30 cellular contexts compared by ENCODE assay signal in the genomic region with DNA sequence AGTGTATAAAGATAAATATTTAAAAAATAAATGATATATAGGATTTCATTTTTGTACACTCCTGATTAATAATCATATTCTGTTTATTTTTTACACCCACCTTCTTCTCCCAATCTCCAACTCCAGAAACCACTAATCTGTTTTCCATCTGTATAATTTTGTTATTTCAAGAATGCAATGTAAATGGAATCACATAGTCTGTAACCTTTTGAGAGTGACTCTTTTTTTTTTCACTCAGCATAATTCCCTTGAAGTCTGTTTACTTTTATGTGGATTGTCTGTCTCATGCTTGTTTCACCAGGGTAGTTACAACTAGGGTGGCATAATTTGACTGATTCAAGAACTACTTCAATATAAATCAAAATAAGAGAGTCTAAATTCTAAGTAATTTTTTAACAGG. TPM values are rescaled to one million over a fixed set of nuclear protein-coding genes. Genes with fewer than 3 reads are reported as not detected.
"Had no signal": no experiment of that assay in that cellular context is flagged by ENCODE, and none has a peak within 500 bp of the region (broad histone marks: within the 10 kb centered on the region; RNA-seq: fewer than 3 reads in every experiment).

No MANE protein-coding gene starts in this region.

- H3K4me3 ChIP-seq: ascending aorta, body of pancreas, MG63, SJSA1 had no signal

- H3K4me1 ChIP-seq: ascending aorta, body of pancreas had no signal

- FAIRE-seq: bronchial epithelial cell, RCC 7860 had no signal

- H3K27me3 ChIP-seq: ascending aorta, body of pancreas, MG63, SJSA1 had no signal

- H3K36me3 ChIP-seq: ascending aorta, SJSA1, WERI-Rb-1 had no signal

- ATAC-seq: activated CD4-positive, alpha-beta T cell treated with anti-CD3 and anti-CD28 coated beads for 36 hours; body of pancreas; T-cell had no signal

- H3K27ac ChIP-seq: ascending aorta, body of pancreas, SJSA1, WERI-Rb-1 had no signal

- H3K9me3 ChIP-seq: ascending aorta, body of pancreas, SJSA1 had no signal

- DNase-seq: activated CD4-positive, alpha-beta memory T cell treated with anti-CD3 and anti-CD28 coated beads, Interleukin-2, amount 10 ng/mL, durations not matched to agents 7 days and 5 days; activated CD4-positive, alpha-beta T cell treated with anti-CD3 and anti-CD28 coated beads for 36 hours; activated CD4-positive, alpha-beta T cell treated with anti-CD3 and anti-CD28 coated beads, Interleukin-2, amount 50 U/mL, for 1 hour; activated naive CD4-positive, alpha-beta T cell treated with anti-CD3 and anti-CD28 coated beads, Interleukin-2, amount 50 U/mL, for 16 hours; activated naive CD8-positive, alpha-beta T cell treated with anti-CD3 and anti-CD28 coated beads, Interleukin-2, amount 10 ng/mL, durations not matched to agents 7 days and 5 days; activated T-cell treated with anti-CD3 and anti-CD28 coated beads for 4 hours; activated T-cell treated with anti-CD3 and anti-CD28 coated beads, Interleukin-2, amount 50 U/mL, for 48 hours; amniotic stem cell; body of pancreas; central memory CD4-positive, alpha-beta T cell; MG63; MV-4-11; NCI-H1092 treated with DMSO at 0.1 percent for 48 hours; NCI-H1417 treated with DMSO at 0.1 percent for 48 hours; NCI-H1694; NCI-H2029 treated with DMSO at 0.1 percent for 48 hours; NCI-H345; NCI-H510A; NCI-H526 treated with DMSO at 0.1 percent for 48 hours; NCI-H82; OCI-M1; SHP77; T-cell; WERI-Rb-1 had no signal

RNA-seq across cellular contexts. Expression of gene RARRES1, which starts 50.0 kb away (rescaled TPM):
- total RNA-seq: activated CD4-positive, alpha-beta memory T cell treated with anti-CD3 and anti-CD28 coated beads, Interleukin-2, amount 10 ng/mL, durations not matched to agents 7 days and 5 days; activated CD4-positive, alpha-beta T cell treated with anti-CD3 and anti-CD28 coated beads for 36 hours; activated CD8-positive, alpha-beta memory T cell treated with anti-CD3 and anti-CD28 coated beads for 36 hours; activated naive CD8-positive, alpha-beta T cell treated with anti-CD3 and anti-CD28 coated beads, Interleukin-2, amount 10 ng/mL, durations not matched to agents 7 days and 5 days; T-cell; T-helper 2 cell treated with Interferon-gamma antibody and Interleukin-4, amounts not matched to agents 100 ng/mL and 5 ng/mL, for 36 hours had no signal
